ENCODE assay signal across 12 cellular contexts in the genomic region with DNA sequence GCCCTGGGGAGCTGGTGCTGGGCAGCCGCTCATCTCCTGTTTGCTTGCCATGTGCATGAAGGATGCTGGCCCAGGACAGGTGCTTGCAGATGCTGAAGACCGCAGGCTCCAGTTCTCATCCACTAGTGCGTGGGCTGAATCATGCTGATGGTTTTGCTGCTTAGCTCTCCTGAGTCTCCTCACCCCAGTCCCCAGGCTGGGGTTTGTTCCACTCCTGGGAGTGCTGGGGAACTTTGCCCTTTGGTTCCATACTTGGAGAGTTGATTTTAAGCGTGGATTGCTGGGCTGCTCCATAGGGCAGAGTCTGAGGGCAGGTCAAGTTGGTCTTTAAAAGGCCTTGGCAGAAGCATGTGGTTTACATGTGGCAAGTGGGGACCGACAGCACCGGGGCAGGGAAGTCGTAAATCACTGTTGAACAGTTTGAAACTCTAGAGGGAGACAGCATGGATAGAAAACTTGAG. TPM values are rescaled to one million over a fixed set of nuclear protein-coding genes. Genes with fewer than 3 reads are reported as not detected.
DNase-seq lines count a peak whose midpoint lies in the region; ATAC-seq, FAIRE-seq and TF ChIP-seq lines count a peak whose summit lies in the region.
"Had no signal": no experiment of that assay in that cellular context is flagged by ENCODE, and none has a peak within 500 bp of the region (broad histone marks: within the 10 kb centered on the region; RNA-seq: fewer than 3 reads in every experiment).

No MANE protein-coding gene starts in this region.

- no peak for ATAC-seq in natural killer cell treated with Interleukin-12 subunit alpha and Interleukin-12 subunit beta and Interleukin-15 and Interleukin-18, amount 100 ng/mL, for 72 hours
- ATAC-seq in natural killer cell (no peak), T-helper 17 cell (no peak), HepG2 (peak; percentile 50), HG02610 (IDR thresholded peaks at IDR 0.05; ENCODE audit: unreplicated experiment) (no peak)

- in situ Hi-C loops in HepG2 (cut with HindIII; ENCODE audit: extremely low pct_ligation_motif_present, low pct_unique_long_range_greater_than_20kb): no loop called here

- no peaks in the 10 kb centered on the region for H3K79me2 ChIP-seq in HepG2 (ENCODE audit: insufficient read depth, low read length)

- no peaks in the 10 kb centered on the region for H3K36me3 Mint-ChIP-seq in natural killer cell treated with Interleukin-12 subunit alpha and Interleukin-12 subunit beta and Interleukin-15 and Interleukin-18, amount 100 ng/mL, for 72 hours
- H3K36me3 Mint-ChIP-seq in natural killer cell (no peaks in the 10 kb centered on the region), T-helper 17 cell (ENCODE audit: low read depth) (no peaks in the 10 kb centered on the region), Calu3 (ENCODE audit: insufficient read depth, unreplicated experiment) (peaks cover 19% of the 10 kb centered on the region)

- H3K4me3 ChIP-seq in HepG2 (replicated peaks in 1 of 3; ENCODE audit: insufficient read depth in 1 of 3, low read depth in 2 of 3, low read length in 3 of 3): no peak overlapping the region
- H3K4me3 ChIP-seq: thyroid gland had no signal

- H3K27me3 ChIP-seq in HepG2 (ENCODE audit: control insufficient read depth in 1 of 2, insufficient read depth in 2 of 2, low read length in 2 of 2): no peaks in the 10 kb centered on the region
- H3K27me3 ChIP-seq: thyroid gland had no signal

- H4K20me1 ChIP-seq in HepG2 (ENCODE audit: insufficient read depth, low read length): no peaks in the 10 kb centered on the region

- TF ChIP-seq CTCF in natural killer cell (IDR thresholded peaks at IDR 0.05) (no peak), HepG2 (CRISPR knock-in tag; IDR thresholded peaks at IDR 0.05) (peak; percentile 29), Calu3 (IDR thresholded peaks at IDR 0.05; ENCODE audit: unreplicated experiment) (no peak)

- peak; percentile 73 for FAIRE-seq in HepG2 (lab: Jason Lieb, UNC)

- H3K27me3 Mint-ChIP-seq in natural killer cell treated with Interleukin-12 subunit alpha and Interleukin-12 subunit beta and Interleukin-15 and Interleukin-18, amount 100 ng/mL, for 72 hours: no peaks in the 10 kb centered on the region
- H3K27me3 Mint-ChIP-seq in natural killer cell (ENCODE audit: low read depth in 2 of 2): no peaks in the 10 kb centered on the region
- H3K27me3 Mint-ChIP-seq in T-helper 17 cell: no peaks in the 10 kb centered on the region
- no peaks in the 10 kb centered on the region for H3K27me3 Mint-ChIP-seq in Calu3 (ENCODE audit: unreplicated experiment)

- intact Hi-C loops in natural killer cell (cut with micrococcal nuclease): no loop called here
- intact Hi-C loops in HepG2 (cut with micrococcal nuclease; ENCODE audit: unreplicated experiment): no loop called here
- intact Hi-C loops in Calu3 (cut with micrococcal nuclease; ENCODE audit: unreplicated experiment): no loop called here

- no peak for TF ChIP-seq RAD21 in HepG2 (CRISPR knock-in tag; IDR thresholded peaks at IDR 0.05)

- peaks cover 19 to 31% of the 10 kb centered on the region in 2 donors for H3K4me1 Mint-ChIP-seq in natural killer cell treated with Interleukin-12 subunit alpha and Interleukin-12 subunit beta and Interleukin-15 and Interleukin-18, amount 100 ng/mL, for 72 hours (ENCODE audit: low read depth in 2 of 2)
- peaks cover 32 to 34% of the 10 kb centered on the region in 2 donors for H3K4me1 Mint-ChIP-seq in natural killer cell
- peaks cover 18% of the 10 kb centered on the region for H3K4me1 Mint-ChIP-seq in T-helper 17 cell
- peaks cover 9% of the 10 kb centered on the region for H3K4me1 Mint-ChIP-seq in Calu3 (ENCODE audit: low read depth, unreplicated experiment)

- H3K27ac Mint-ChIP-seq in natural killer cell treated with Interleukin-12 subunit alpha and Interleukin-12 subunit beta and Interleukin-15 and Interleukin-18, amount 100 ng/mL, for 72 hours: peak overlapping the region; percentile 82 to 99
- peak overlapping the region in 1 of 2 donors; percentile 91 for H3K27ac Mint-ChIP-seq in natural killer cell
- peak overlapping the region; percentile 94 for H3K27ac Mint-ChIP-seq in T-helper 17 cell
- no peak overlapping the region for H3K27ac Mint-ChIP-seq in Calu3 (ENCODE audit: unreplicated experiment)

- H3K4me2 ChIP-seq in HepG2 (ENCODE audit: low read depth, low read length): peak overlapping the region; percentile 26

- H3K36me3 ChIP-seq in HepG2 (replicated peaks in 1 of 2; ENCODE audit: control insufficient read depth in 1 of 2, insufficient read depth in 2 of 2, low read length in 2 of 2): no peaks in the 10 kb centered on the region
- H3K36me3 ChIP-seq: thyroid gland had no signal

- TF ChIP-seq EP300 in HepG2 (IDR thresholded peaks at IDR 0.05; ENCODE audit: low read depth in 2 of 2, low read length in 2 of 2) (peak in 1 of 2 experiments; percentile 24; a peak in 1 of 4 replicates), HepG2 (CRISPR knock-in tag; IDR thresholded peaks at IDR 0.05; ENCODE audit: borderline replicate concordance) (no peak)

- TF ChIP-seq POLR2A in HepG2 (IDR thresholded peaks at IDR 0.05; ENCODE audit: insufficient read depth in 1 of 2, low read depth in 2 of 2, low read length in 2 of 2): peak in 1 of 2 experiments; percentile 39; a peak in 1 of 4 replicates

- no peak overlapping the region for H3K9ac ChIP-seq in HepG2 (ENCODE audit: insufficient read depth, low read depth, low read length)

- BruUV-seq in HepG2 (replicated peaks; lab: Mats Ljungman, UMichigan) (no TSS peak), Calu3 (replicated peaks; lab: Mats Ljungman, UMichigan) (no TSS peak)

- peaks cover 67% of the 10 kb centered on the region for H3K4me1 ChIP-seq in HepG2 (ENCODE audit: insufficient read depth, low read length)

- no peaks in the 10 kb centered on the region for H3K9me3 Mint-ChIP-seq in natural killer cell treated with Interleukin-12 subunit alpha and Interleukin-12 subunit beta and Interleukin-15 and Interleukin-18, amount 100 ng/mL, for 72 hours
- no peaks in the 10 kb centered on the region for H3K9me3 Mint-ChIP-seq in natural killer cell
- no peaks in the 10 kb centered on the region for H3K9me3 Mint-ChIP-seq in Calu3 (ENCODE audit: low read depth, unreplicated experiment)

- H2AFZ ChIP-seq in HepG2 (ENCODE audit: low read length): no peak overlapping the region

- 26% methylated on average over 6 of the region's 7 CpGs for WGBS in HepG2 (ENCODE audit: low lambda C conversion rate)

- POLR2A ChIA-PET in HepG2 (lab: Yijun Ruan, JAX): interaction anchor here (0.6 to 1.2 kb wide), 2 partner anchors 12 to 15 kb away, joined by 3 to 6 read pairs; no protein-coding TSS in a partner anchor

- no peak for DNase-seq in natural killer cell treated with Interleukin-12 subunit alpha and Interleukin-12 subunit beta and Interleukin-15 and Interleukin-18, amount 100 ng/mL, for 72 hours (ENCODE audit: low spot score)
- DNase-seq in natural killer cell: no peak
- no peak for DNase-seq in T-helper 17 cell
- peak; percentile 41 for DNase-seq in HepG2 (ENCODE audit: low spot score)
- DNase-seq in Calu3: no peak
- no peak for DNase-seq in Kasumi-1 (lab: John Stamatoyannopoulos, UW)
- DNase-seq in germinal center (ENCODE audit: low spot score): no peak
- DNase-seq: activated gamma-delta T cell treated with Interleukin-2 at 50 U/mL for 16 hours, erythroblast, HCEC 1CT, thyroid gland had no signal

- peak overlapping the region; percentile 37 for H3K27ac ChIP-seq in HepG2 (ENCODE audit: extremely low read length, insufficient read depth, low read length)

- CTCF ChIA-PET in HepG2 (lab: Yijun Ruan, JAX; ENCODE audit: low intra/inter-chr PET ratio, low total read pairs) (no interaction called here), Calu3 (lab: Charles Lee) (no interaction called here)

- H3K4me3 Mint-ChIP-seq in natural killer cell treated with Interleukin-12 subunit alpha and Interleukin-12 subunit beta and Interleukin-15 and Interleukin-18, amount 100 ng/mL, for 72 hours: peak overlapping the region; percentile 20
- H3K4me3 Mint-ChIP-seq in natural killer cell: no peak overlapping the region
- no peak overlapping the region for H3K4me3 Mint-ChIP-seq in T-helper 17 cell
- no peak overlapping the region for H3K4me3 Mint-ChIP-seq in Calu3 (ENCODE audit: low read depth, unreplicated experiment)

- no peaks in the 10 kb centered on the region for H3K9me3 ChIP-seq in T-helper 17 cell (ENCODE audit: control insufficient read depth, low read length, poor library complexity, severe bottlenecking)
- no peaks in the 10 kb centered on the region for H3K9me3 ChIP-seq in HepG2 (ENCODE audit: low read length)
- H3K9me3 ChIP-seq: thyroid gland had no signal

RNA-seq across cellular contexts. Expression of gene DYNC2I1, which starts 9.1 kb away (rescaled TPM):
- total RNA-seq in natural killer cell treated with Interleukin-12 subunit alpha and Interleukin-12 subunit beta and Interleukin-15 and Interleukin-18, amount 100 ng/mL, for 72 hours: 10 to 100 TPM; 11.8 to 13.2 TPM
- total RNA-seq in natural killer cell (10 to 100 TPM; 19.9 to 25.5 (median 20.1) TPM), T-helper 17 cell (10 to 100 TPM; 12.4 to 15.0 TPM), HepG2 (2016; rRNA removed; fragmentation: Illumina TruSeq; extraction: Trizol) (3.4 and 4.9 TPM in 2 replicates), Calu3 (2022) (10.5 and 13.0 TPM in 2 replicates)
- 11.3 and 18.9 TPM in 2 replicates for total RNA-seq in HepG2 (2016; cell fraction: cytosol; rRNA removed; fragmentation: Illumina TruSeq; extraction: Trizol; ENCODE audit: low read depth)
- 3.1 and 3.9 TPM in 2 replicates for total RNA-seq in HepG2 (2016; cell fraction: insoluble cytoplasmic fraction; rRNA removed; fragmentation: Illumina TruSeq; extraction: Trizol)
- 4.8 and 9.2 TPM in 2 replicates for total RNA-seq in HepG2 (2016; cell fraction: membrane; rRNA removed; fragmentation: Illumina TruSeq; extraction: Trizol)
- total RNA-seq in HepG2 (2016; cell fraction: nucleus; rRNA removed; fragmentation: Illumina TruSeq; extraction: Trizol): 3.6 and 5.0 TPM in 2 replicates
- 8.6 and 9.1 TPM in 2 replicates for polyA plus RNA-seq in HepG2 (2011; rRNA removed)
- 5.3 and 9.7 TPM in 2 replicates for polyA plus RNA-seq in HepG2 (2011; cell fraction: cytosol; rRNA removed)
- 24.5 and 26.0 TPM in 2 replicates for polyA plus RNA-seq in HepG2 (2011; cell fraction: nucleus; rRNA removed)
- 4.3 and 5.5 TPM in 2 replicates for polyA plus RNA-seq in HepG2 (2012)
- 0.75 and 0.90 TPM in 2 replicates for polyA plus RNA-seq in HepG2 (2016; cell fraction: cytosol; fragmentation: Illumina TruSeq; extraction: Trizol; ENCODE audit: low read depth)
- 3.5 and 4.2 TPM in 2 replicates for polyA plus RNA-seq in HepG2 (2016; cell fraction: insoluble cytoplasmic fraction; fragmentation: Illumina TruSeq; extraction: Trizol; ENCODE audit: low read depth)
- polyA plus RNA-seq in HepG2 (2016; cell fraction: membrane; fragmentation: Illumina TruSeq; extraction: Trizol; ENCODE audit: low read depth): 0.78 and 0.89 TPM in 2 replicates
- 9.9 and 10.3 TPM in 2 replicates for polyA plus RNA-seq in HepG2 (2016; cell fraction: nucleus; fragmentation: Illumina TruSeq; extraction: Trizol; ENCODE audit: insufficient read depth, low read depth)
- 3.9 and 5.9 TPM in 2 replicates for polyA minus RNA-seq in HepG2 (2011; rRNA and poly(A)+ RNA removed; ENCODE audit: low replicate concordance)
- 1.9 and 2.6 TPM in 2 replicates for polyA minus RNA-seq in HepG2 (2011; cell fraction: cytosol; rRNA and poly(A)+ RNA removed)
- polyA minus RNA-seq in HepG2 (2011; cell fraction: nucleus; rRNA and poly(A)+ RNA removed): 8.8 and 11.6 TPM in 2 replicates

RNA-seq across cellular contexts. Expression of gene ESYT2, which starts 36.2 kb away (rescaled TPM):
- total RNA-seq in natural killer cell treated with Interleukin-12 subunit alpha and Interleukin-12 subunit beta and Interleukin-15 and Interleukin-18, amount 100 ng/mL, for 72 hours: 10 to 100 TPM; 24.4 to 31.8 TPM
- total RNA-seq in natural killer cell (100 to 1,000 TPM; 137 to 163 (median 160) TPM), T-helper 17 cell (100 to 1,000 TPM; 104 to 113 TPM), HepG2 (2016; rRNA removed; fragmentation: Illumina TruSeq; extraction: Trizol) (26.0 and 37.3 TPM in 2 replicates), Calu3 (2022) (61.2 and 66.6 TPM in 2 replicates)
- total RNA-seq in HepG2 (2016; cell fraction: cytosol; rRNA removed; fragmentation: Illumina TruSeq; extraction: Trizol; ENCODE audit: low read depth): 23.2 and 25.4 TPM in 2 replicates
- 23.4 and 37.6 TPM in 2 replicates for total RNA-seq in HepG2 (2016; cell fraction: insoluble cytoplasmic fraction; rRNA removed; fragmentation: Illumina TruSeq; extraction: Trizol)
- 25.1 and 27.8 TPM in 2 replicates for total RNA-seq in HepG2 (2016; cell fraction: membrane; rRNA removed; fragmentation: Illumina TruSeq; extraction: Trizol)
- 30.5 and 36.8 TPM in 2 replicates for total RNA-seq in HepG2 (2016; cell fraction: nucleus; rRNA removed; fragmentation: Illumina TruSeq; extraction: Trizol)
- polyA plus RNA-seq in HepG2 (2011; rRNA removed): 28.5 and 29.6 TPM in 2 replicates
- polyA plus RNA-seq in HepG2 (2011; cell fraction: cytosol; rRNA removed): 21.0 and 24.9 TPM in 2 replicates
- 30.7 and 35.6 TPM in 2 replicates for polyA plus RNA-seq in HepG2 (2011; cell fraction: nucleus; rRNA removed)
- 24.9 and 27.0 TPM in 2 replicates for polyA plus RNA-seq in HepG2 (2012)
- polyA plus RNA-seq in HepG2 (2016; cell fraction: cytosol; fragmentation: Illumina TruSeq; extraction: Trizol; ENCODE audit: low read depth): 6.2 and 6.5 TPM in 2 replicates
- 18.2 and 18.4 TPM in 2 replicates for polyA plus RNA-seq in HepG2 (2016; cell fraction: insoluble cytoplasmic fraction; fragmentation: Illumina TruSeq; extraction: Trizol; ENCODE audit: low read depth)
- 12.5 and 13.5 TPM in 2 replicates for polyA plus RNA-seq in HepG2 (2016; cell fraction: membrane; fragmentation: Illumina TruSeq; extraction: Trizol; ENCODE audit: low read depth)
- 36.5 and 39.4 TPM in 2 replicates for polyA plus RNA-seq in HepG2 (2016; cell fraction: nucleus; fragmentation: Illumina TruSeq; extraction: Trizol; ENCODE audit: insufficient read depth, low read depth)
- 37.9 and 66.1 TPM in 2 replicates for polyA minus RNA-seq in HepG2 (2011; rRNA and poly(A)+ RNA removed; ENCODE audit: low replicate concordance)
- polyA minus RNA-seq in HepG2 (2011; cell fraction: cytosol; rRNA and poly(A)+ RNA removed): 35.0 and 40.6 TPM in 2 replicates
- polyA minus RNA-seq in HepG2 (2011; cell fraction: nucleus; rRNA and poly(A)+ RNA removed): 30.6 and 37.2 TPM in 2 replicates
